Comparison of ENCODE assay signal across 17 cellular contexts in genomic region chr7:1975179-1975578, GRCh38.
DNase-seq lines count a peak whose midpoint lies in the region; ATAC-seq, FAIRE-seq and TF ChIP-seq lines count a peak whose summit lies in the region.
"Had no signal": no experiment of that assay in that cellular context is flagged by ENCODE, and none has a peak within 500 bp of the region (broad histone marks: within the 10 kb centered on the region; RNA-seq: fewer than 3 reads in every experiment).

No MANE protein-coding gene starts in this region.

- no peak overlapping the region for H3K23ac ChIP-seq in mesendoderm (ENCODE audit: low read length)

- WGBS in mesendoderm (ENCODE audit: extremely low coverage, insufficient coverage, low lambda C conversion rate): no CpG with 5 or more reads among the region's 7 CpGs

- peaks cover 19% of the 10 kb centered on the region; the same call in 1 of the 2 replicates for H3K9me3 ChIP-seq in BLaER1
- no peaks in the 10 kb centered on the region for H3K9me3 ChIP-seq in CD4-positive, CD25-positive, alpha-beta regulatory T cell (ENCODE audit: control insufficient read depth in 2 of 2, low read length in 2 of 2)
- H3K9me3 ChIP-seq in kidney (ENCODE audit: control insufficient read depth in 1 of 2, low read length in 2 of 2): no peaks in the 10 kb centered on the region
- no peaks in the 10 kb centered on the region for H3K9me3 ChIP-seq in neural progenitor cell (ENCODE audit: low read depth)
- H3K9me3 ChIP-seq: MG63 had no signal

- no peak overlapping the region for H3K56ac ChIP-seq in mesendoderm (ENCODE audit: low read length)

- intact Hi-C loops in kidney (cut with DNase I): no loop called here
- intact Hi-C loops in sciatic nerve (cut with DNase I): no loop called here

- DNase-seq in CD4-positive, CD25-positive, alpha-beta regulatory T cell: no peak
- DNase-seq in kidney (peak; percentile 61), neural progenitor cell (ENCODE audit: low spot score) (no peak), sciatic nerve (ENCODE audit: low spot score) (no peak), mesendoderm (no peak)
- DNase-seq: CD8-positive, alpha-beta memory T cell; DMS79; GOT3; IMR-90; Karpas-422; MG63; NCI-H1694; SHP77 treated with DMSO at 0.1 percent for 48 hours had no signal

- H3K79me2 ChIP-seq in neural progenitor cell (ENCODE audit: low read depth) (no peaks in the 10 kb centered on the region), mesendoderm (ENCODE audit: control insufficient read depth, insufficient read depth, low read length) (no peaks in the 10 kb centered on the region)

- no peak for ATAC-seq in CD4-positive, CD25-positive, alpha-beta regulatory T cell (ENCODE audit: low read depth in 2 of 2)
- ATAC-seq in sciatic nerve (no peak), HG03025 (IDR thresholded peaks at IDR 0.05; ENCODE audit: low FRiP score, unreplicated experiment) (no peak)
- ATAC-seq: SK-N-SH treated with all-trans-retinoic acid at 6 μM for 48 hours had no signal

- no peaks in the 10 kb centered on the region for H3K27me3 ChIP-seq in BLaER1
- H3K27me3 ChIP-seq in CD4-positive, CD25-positive, alpha-beta regulatory T cell (ENCODE audit: control insufficient read depth, insufficient read depth, low read length): no peaks in the 10 kb centered on the region
- H3K27me3 ChIP-seq in neural progenitor cell: no peaks in the 10 kb centered on the region
- H3K27me3 ChIP-seq in mesendoderm (ENCODE audit: insufficient read depth, low read length, poor library complexity): no peaks in the 10 kb centered on the region
- H3K27me3 ChIP-seq: MG63 had no signal

- H3K4me3 ChIP-seq in BLaER1: no peak overlapping the region
- H3K4me3 ChIP-seq in CD4-positive, CD25-positive, alpha-beta regulatory T cell (ENCODE audit: low read depth, low read length): no peak overlapping the region
- no peak overlapping the region for H3K4me3 ChIP-seq in kidney (ENCODE audit: low read length in 2 of 2)
- no peak overlapping the region for H3K4me3 ChIP-seq in neural progenitor cell
- no peak overlapping the region for H3K4me3 ChIP-seq in mesendoderm (ENCODE audit: low read length)
- H3K4me3 ChIP-seq: MG63 had no signal

- H2BK120ac ChIP-seq in mesendoderm (ENCODE audit: low read depth, low read length): no peak overlapping the region

- H3K4ac ChIP-seq in mesendoderm (ENCODE audit: low read depth, low read length): no peak overlapping the region

- H3K9me3 Mint-ChIP-seq in CD4-positive, CD25-positive, alpha-beta regulatory T cell: no peaks in the 10 kb centered on the region
- H3K9me3 Mint-ChIP-seq in neural progenitor cell: no peaks in the 10 kb centered on the region
- H3K9me3 Mint-ChIP-seq: CD8-positive, alpha-beta memory T cell had no signal

- H4K8ac ChIP-seq in mesendoderm (ENCODE audit: low read depth, low read length): no peak overlapping the region

- no peaks in the 10 kb centered on the region for H3K27me3 Mint-ChIP-seq in CD4-positive, CD25-positive, alpha-beta regulatory T cell
- peaks cover 3% of the 10 kb centered on the region for H3K27me3 Mint-ChIP-seq in neural progenitor cell (ENCODE audit: insufficient read depth, low read depth)

- H3K4me1 ChIP-seq in BLaER1 (peaks cover 53% of the 10 kb centered on the region), kidney (ENCODE audit: control insufficient read depth in 1 of 2, insufficient read depth in 1 of 2, low read depth in 1 of 2, low read length in 2 of 2) (peaks cover 2 to 4% of the 10 kb centered on the region in 2 donors), neural progenitor cell (no peaks in the 10 kb centered on the region), mesendoderm (ENCODE audit: control insufficient read depth, low read depth, low read length) (no peaks in the 10 kb centered on the region)
- no peaks in the 10 kb centered on the region for H3K4me1 ChIP-seq in CD4-positive, CD25-positive, alpha-beta regulatory T cell (ENCODE audit: control insufficient read depth, insufficient read depth, low read length, poor library complexity, severe bottlenecking)

- H3K9ac ChIP-seq in BLaER1 (0 out of 2 replicates have a peak overlapping the region, but pooled peaks have one; percentile 32), kidney (ENCODE audit: low read length in 2 of 2) (no peak overlapping the region), neural progenitor cell (no peak overlapping the region), mesendoderm (ENCODE audit: low read length) (no peak overlapping the region)

- TF ChIP-seq CTCF in kidney (IDR thresholded peaks at IDR 0.05; ENCODE audit: borderline replicate concordance, extremely low read depth, insufficient read depth) (no peak), neural progenitor cell (IDR thresholded peaks at IDR 0.05) (no peak)

- H3K4me2 ChIP-seq in BLaER1 (peak overlapping the region; percentile 55), neural progenitor cell (no peak overlapping the region), mesendoderm (ENCODE audit: low read length) (no peak overlapping the region)

- no peak overlapping the region for H3K18ac ChIP-seq in mesendoderm (ENCODE audit: low read length)

- no peaks in the 10 kb centered on the region for H3F3A ChIP-seq in neural progenitor cell (ENCODE audit: low read depth)

- no peak overlapping the region for H4K5ac ChIP-seq in mesendoderm (ENCODE audit: low read length)

- H3K27ac Mint-ChIP-seq in CD4-positive, CD25-positive, alpha-beta regulatory T cell: peak overlapping the region in 2 of 3 donors; percentile 43 to 86
- peak overlapping the region; percentile 79 for H3K27ac Mint-ChIP-seq in neural progenitor cell

- peaks cover 6 to 32% (median 7%) of the 10 kb centered on the region in 4 donors for H3K4me1 Mint-ChIP-seq in CD4-positive, CD25-positive, alpha-beta regulatory T cell
- H3K4me1 Mint-ChIP-seq in neural progenitor cell: peaks cover 14% of the 10 kb centered on the region

- H3K79me1 ChIP-seq in mesendoderm (ENCODE audit: low read length): no peaks in the 10 kb centered on the region

- H3K4me3 Mint-ChIP-seq in CD4-positive, CD25-positive, alpha-beta regulatory T cell: no peak overlapping the region
- no peak overlapping the region for H3K4me3 Mint-ChIP-seq in neural progenitor cell
- H3K4me3 Mint-ChIP-seq: CD8-positive, alpha-beta memory T cell had no signal

- H2BK15ac ChIP-seq in mesendoderm (replicated peaks; ENCODE audit: low read depth): no peak overlapping the region

- H3K36me3 Mint-ChIP-seq in CD4-positive, CD25-positive, alpha-beta regulatory T cell: peaks cover 13% of the 10 kb centered on the region
- peaks cover 16% of the 10 kb centered on the region for H3K36me3 Mint-ChIP-seq in neural progenitor cell

- no peak overlapping the region for H2BK5ac ChIP-seq in mesendoderm (ENCODE audit: low read length)

- H3K27ac ChIP-seq in BLaER1 (peak overlapping the region; percentile 40), kidney (ENCODE audit: low read depth in 2 of 2, low read length in 2 of 2) (no peak overlapping the region), neural progenitor cell (no peak overlapping the region), mesendoderm (ENCODE audit: low read depth, low read length) (no peak overlapping the region)
- H3K27ac ChIP-seq in CD4-positive, CD25-positive, alpha-beta regulatory T cell (ENCODE audit: insufficient read depth, low read length, poor library complexity, severe bottlenecking): no peak overlapping the region

- H2AFZ ChIP-seq in neural progenitor cell (replicated peaks): no peak overlapping the region

- FAIRE-seq in kidney (lab: Jason Lieb, UNC): no peak
- FAIRE-seq: D721Med had no signal

- H3K36me3 ChIP-seq in BLaER1: peaks cover 84% of the 10 kb centered on the region
- H3K36me3 ChIP-seq in CD4-positive, CD25-positive, alpha-beta regulatory T cell (ENCODE audit: control insufficient read depth, insufficient read depth, low read length): no peaks in the 10 kb centered on the region
- no peaks in the 10 kb centered on the region for H3K36me3 ChIP-seq in kidney (ENCODE audit: control insufficient read depth in 1 of 2, insufficient read depth in 2 of 2, low read length in 2 of 2)
- no peaks in the 10 kb centered on the region for H3K36me3 ChIP-seq in neural progenitor cell
- H3K36me3 ChIP-seq in mesendoderm (ENCODE audit: control insufficient read depth, insufficient read depth, low read length): no peaks in the 10 kb centered on the region
- H3K36me3 ChIP-seq: MG63 had no signal

- no peak overlapping the region for H2AK5ac ChIP-seq in mesendoderm (ENCODE audit: low read length)

- H4K20me1 ChIP-seq in BLaER1 (peaks cover 61% of the 10 kb centered on the region), neural progenitor cell (ENCODE audit: low read depth) (no peaks in the 10 kb centered on the region)
